8 cellular contexts compared by ENCODE assay signal in the genomic region with DNA sequence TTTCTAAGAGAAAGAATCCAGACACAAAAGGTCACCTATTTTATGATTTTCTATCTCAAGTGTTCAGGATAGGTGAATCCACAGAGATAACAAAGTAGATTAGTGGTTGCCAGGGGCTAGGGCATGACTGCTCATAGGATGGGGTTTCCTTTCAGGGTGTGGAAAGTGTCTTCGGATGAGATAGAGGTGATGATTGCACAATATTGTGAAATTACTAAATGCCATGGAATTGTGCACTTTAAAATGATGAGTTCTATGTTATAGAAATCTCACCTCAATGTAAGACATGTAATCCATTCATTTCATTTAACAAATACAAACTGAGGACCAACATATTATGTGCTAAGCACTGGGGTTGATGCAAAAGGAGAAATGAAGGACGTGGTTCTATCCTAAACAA.
"Had no signal": no experiment of that assay in that cellular context is flagged by ENCODE, and none has a peak within 500 bp of the region (broad histone marks: within the 10 kb centered on the region; RNA-seq: fewer than 3 reads in every experiment).

No MANE protein-coding gene starts in this region.

- ATAC-seq: GM12878 had no signal

- DNase-seq: GDM1, GF-D8 had no signal

- FAIRE-seq: G401.6, GM12878, GM12891, GM12892, GM18507, GM19239 had no signal

- H3K4me3 ChIP-seq: GM12878 had no signal
